2 cellular contexts compared by ENCODE assay signal in genomic region chr16:87822002-87822390, GRCh38.
TF ChIP-seq lines count a peak whose summit lies in the region.

No MANE protein-coding gene starts in this region.

TF ChIP-seq in GM23338, 12 proteins besides CTCF, POLR2A, EP300 and RAD21:
- TF ChIP-seq, protein P1, sequence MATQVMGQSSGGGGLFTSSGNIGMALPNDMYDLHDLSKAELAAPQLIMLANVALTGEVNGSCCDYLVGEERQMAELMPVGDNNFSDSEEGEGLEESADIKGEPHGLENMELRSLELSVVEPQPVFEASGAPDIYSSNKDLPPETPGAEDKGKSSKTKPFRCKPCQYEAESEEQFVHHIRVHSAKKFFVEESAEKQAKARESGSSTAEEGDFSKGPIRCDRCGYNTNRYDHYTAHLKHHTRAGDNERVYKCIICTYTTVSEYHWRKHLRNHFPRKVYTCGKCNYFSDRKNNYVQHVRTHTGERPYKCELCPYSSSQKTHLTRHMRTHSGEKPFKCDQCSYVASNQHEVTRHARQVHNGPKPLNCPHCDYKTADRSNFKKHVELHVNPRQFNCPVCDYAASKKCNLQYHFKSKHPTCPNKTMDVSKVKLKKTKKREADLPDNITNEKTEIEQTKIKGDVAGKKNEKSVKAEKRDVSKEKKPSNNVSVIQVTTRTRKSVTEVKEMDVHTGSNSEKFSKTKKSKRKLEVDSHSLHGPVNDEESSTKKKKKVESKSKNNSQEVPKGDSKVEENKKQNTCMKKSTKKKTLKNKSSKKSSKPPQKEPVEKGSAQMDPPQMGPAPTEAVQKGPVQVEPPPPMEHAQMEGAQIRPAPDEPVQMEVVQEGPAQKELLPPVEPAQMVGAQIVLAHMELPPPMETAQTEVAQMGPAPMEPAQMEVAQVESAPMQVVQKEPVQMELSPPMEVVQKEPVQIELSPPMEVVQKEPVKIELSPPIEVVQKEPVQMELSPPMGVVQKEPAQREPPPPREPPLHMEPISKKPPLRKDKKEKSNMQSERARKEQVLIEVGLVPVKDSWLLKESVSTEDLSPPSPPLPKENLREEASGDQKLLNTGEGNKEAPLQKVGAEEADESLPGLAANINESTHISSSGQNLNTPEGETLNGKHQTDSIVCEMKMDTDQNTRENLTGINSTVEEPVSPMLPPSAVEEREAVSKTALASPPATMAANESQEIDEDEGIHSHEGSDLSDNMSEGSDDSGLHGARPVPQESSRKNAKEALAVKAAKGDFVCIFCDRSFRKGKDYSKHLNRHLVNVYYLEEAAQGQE (IDR thresholded peaks at IDR 0.05; ENCODE audit: unreplicated experiment) = no peak
- TF ChIP-seq EZH2 (IDR thresholded peaks at IDR 0.05; ENCODE audit: low read depth, unreplicated experiment) = no peak
- no peak for TF ChIP-seq EZH2phosphoT487 (IDR thresholded peaks at IDR 0.05; ENCODE audit: unreplicated experiment)
- TF ChIP-seq POLR2AphosphoS5 (IDR thresholded peaks at IDR 0.05; ENCODE audit: low read depth) = no peak
- TF ChIP-seq, protein P2, sequence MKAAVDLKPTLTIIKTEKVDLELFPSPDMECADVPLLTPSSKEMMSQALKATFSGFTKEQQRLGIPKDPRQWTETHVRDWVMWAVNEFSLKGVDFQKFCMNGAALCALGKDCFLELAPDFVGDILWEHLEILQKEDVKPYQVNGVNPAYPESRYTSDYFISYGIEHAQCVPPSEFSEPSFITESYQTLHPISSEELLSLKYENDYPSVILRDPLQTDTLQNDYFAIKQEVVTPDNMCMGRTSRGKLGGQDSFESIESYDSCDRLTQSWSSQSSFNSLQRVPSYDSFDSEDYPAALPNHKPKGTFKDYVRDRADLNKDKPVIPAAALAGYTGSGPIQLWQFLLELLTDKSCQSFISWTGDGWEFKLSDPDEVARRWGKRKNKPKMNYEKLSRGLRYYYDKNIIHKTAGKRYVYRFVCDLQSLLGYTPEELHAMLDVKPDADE (IDR thresholded peaks at IDR 0.05) = no peak
- no peak for TF ChIP-seq CREB1 (CRISPR knock-in tag; IDR thresholded peaks at IDR 0.05; ENCODE audit: low read depth)
- TF ChIP-seq ZNF331 (CRISPR knock-in tag; IDR thresholded peaks at IDR 0.05; ENCODE audit: low read depth) = no peak
- TF ChIP-seq, protein P3, sequence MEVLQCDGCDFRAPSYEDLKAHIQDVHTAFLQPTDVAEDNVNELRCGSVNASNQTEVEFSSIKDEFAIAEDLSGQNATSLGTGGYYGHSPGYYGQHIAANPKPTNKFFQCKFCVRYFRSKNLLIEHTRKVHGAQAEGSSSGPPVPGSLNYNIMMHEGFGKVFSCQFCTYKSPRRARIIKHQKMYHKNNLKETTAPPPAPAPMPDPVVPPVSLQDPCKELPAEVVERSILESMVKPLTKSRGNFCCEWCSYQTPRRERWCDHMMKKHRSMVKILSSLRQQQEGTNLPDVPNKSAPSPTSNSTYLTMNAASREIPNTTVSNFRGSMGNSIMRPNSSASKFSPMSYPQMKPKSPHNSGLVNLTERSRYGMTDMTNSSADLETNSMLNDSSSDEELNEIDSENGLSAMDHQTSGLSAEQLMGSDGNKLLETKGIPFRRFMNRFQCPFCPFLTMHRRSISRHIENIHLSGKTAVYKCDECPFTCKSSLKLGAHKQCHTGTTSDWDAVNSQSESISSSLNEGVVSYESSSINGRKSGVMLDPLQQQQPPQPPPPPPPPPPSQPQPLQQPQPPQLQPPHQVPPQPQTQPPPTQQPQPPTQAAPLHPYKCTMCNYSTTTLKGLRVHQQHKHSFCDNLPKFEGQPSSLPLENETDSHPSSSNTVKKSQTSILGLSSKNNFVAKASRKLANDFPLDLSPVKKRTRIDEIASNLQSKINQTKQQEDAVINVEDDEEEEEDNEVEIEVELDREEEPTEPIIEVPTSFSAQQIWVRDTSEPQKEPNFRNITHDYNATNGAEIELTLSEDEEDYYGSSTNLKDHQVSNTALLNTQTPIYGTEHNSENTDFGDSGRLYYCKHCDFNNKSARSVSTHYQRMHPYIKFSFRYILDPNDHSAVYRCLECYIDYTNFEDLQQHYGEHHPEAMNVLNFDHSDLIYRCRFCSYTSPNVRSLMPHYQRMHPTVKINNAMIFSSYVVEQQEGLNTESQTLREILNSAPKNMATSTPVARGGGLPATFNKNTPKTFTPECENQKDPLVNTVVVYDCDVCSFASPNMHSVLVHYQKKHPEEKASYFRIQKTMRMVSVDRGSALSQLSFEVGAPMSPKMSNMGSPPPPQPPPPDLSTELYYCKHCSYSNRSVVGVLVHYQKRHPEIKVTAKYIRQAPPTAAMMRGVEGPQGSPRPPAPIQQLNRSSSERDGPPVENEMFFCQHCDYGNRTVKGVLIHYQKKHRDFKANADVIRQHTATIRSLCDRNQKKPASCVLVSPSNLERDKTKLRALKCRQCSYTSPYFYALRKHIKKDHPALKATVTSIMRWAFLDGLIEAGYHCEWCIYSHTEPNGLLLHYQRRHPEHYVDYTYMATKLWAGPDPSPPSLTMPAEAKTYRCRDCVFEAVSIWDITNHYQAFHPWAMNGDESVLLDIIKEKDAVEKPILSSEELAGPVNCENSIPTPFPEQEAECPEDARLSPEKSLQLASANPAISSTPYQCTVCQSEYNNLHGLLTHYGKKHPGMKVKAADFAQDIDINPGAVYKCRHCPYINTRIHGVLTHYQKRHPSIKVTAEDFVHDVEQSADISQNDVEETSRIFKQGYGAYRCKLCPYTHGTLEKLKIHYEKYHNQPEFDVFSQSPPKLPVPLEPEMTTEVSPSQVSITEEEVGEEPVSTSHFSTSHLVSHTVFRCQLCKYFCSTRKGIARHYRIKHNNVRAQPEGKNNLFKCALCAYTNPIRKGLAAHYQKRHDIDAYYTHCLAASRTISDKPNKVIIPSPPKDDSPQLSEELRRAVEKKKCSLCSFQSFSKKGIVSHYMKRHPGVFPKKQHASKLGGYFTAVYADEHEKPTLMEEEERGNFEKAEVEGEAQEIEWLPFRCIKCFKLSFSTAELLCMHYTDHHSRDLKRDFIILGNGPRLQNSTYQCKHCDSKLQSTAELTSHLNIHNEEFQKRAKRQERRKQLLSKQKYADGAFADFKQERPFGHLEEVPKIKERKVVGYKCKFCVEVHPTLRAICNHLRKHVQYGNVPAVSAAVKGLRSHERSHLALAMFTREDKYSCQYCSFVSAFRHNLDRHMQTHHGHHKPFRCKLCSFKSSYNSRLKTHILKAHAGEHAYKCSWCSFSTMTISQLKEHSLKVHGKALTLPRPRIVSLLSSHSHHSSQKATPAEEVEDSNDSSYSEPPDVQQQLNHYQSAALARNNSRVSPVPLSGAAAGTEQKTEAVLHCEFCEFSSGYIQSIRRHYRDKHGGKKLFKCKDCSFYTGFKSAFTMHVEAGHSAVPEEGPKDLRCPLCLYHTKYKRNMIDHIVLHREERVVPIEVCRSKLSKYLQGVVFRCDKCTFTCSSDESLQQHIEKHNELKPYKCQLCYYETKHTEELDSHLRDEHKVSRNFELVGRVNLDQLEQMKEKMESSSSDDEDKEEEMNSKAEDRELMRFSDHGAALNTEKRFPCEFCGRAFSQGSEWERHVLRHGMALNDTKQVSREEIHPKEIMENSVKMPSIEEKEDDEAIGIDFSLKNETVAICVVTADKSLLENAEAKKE (CRISPR knock-in tag; IDR thresholded peaks at IDR 0.05) = no peak
- TF ChIP-seq JUNB (IDR thresholded peaks at IDR 0.05; ENCODE audit: unreplicated experiment) = no peak
- no peak for TF ChIP-seq STAT1 (IDR thresholded peaks at IDR 0.05; ENCODE audit: unreplicated experiment)
TF ChIP-seq in GM23338: peak in this region for 0.

TF ChIP-seq in H1, 55 proteins besides CTCF, POLR2A, EP300 and RAD21:
- TF ChIP-seq CTBP2 (IDR thresholded peaks at IDR 0.05; ENCODE audit: borderline replicate concordance, insufficient read depth, insufficient read length, low read length) (no peak), E2F6 (IDR thresholded peaks at IDR 0.05) (no peak), RXRA (IDR thresholded peaks at IDR 0.05; ENCODE audit: insufficient read depth, low read depth, low read length) (no peak), USF2 (IDR thresholded peaks at IDR 0.05; ENCODE audit: low read length) (no peak), SIRT6 (IDR thresholded peaks at IDR 0.05; ENCODE audit: low read length) (no peak), TAF7 (optimal IDR thresholded peaks at IDR 0.05; ENCODE audit: borderline replicate concordance, low read depth, low read length) (no peak), SP1 (IDR thresholded peaks at IDR 0.05; ENCODE audit: low read depth, low read length) (no peak), SIN3A (conservative IDR thresholded peaks at IDR 0.05 in 1 of 2, IDR thresholded peaks at IDR 0.05 in 1 of 2; ENCODE audit: low read depth in 1 of 2, low read length in 2 of 2) (no peak), TBP (IDR thresholded peaks at IDR 0.05; ENCODE audit: low read depth, low read length) (no peak), NRF1 (IDR thresholded peaks at IDR 0.05; ENCODE audit: low read depth, low read length) (no peak), POLR2AphosphoS5 (IDR thresholded peaks at IDR 0.05; ENCODE audit: low read depth, low read length) (no peak), SIX5 (IDR thresholded peaks at IDR 0.05; ENCODE audit: low read depth, low read length) (no peak), ZNF274 (IDR thresholded peaks at IDR 0.05; ENCODE audit: borderline replicate concordance, extremely low read depth, low read length) (no peak), RBBP5 (IDR thresholded peaks at IDR 0.05; ENCODE audit: borderline replicate concordance, low read depth, low read length) (no peak)
TF ChIP-seq in H1: peak in this region for 0.
